In the genomic region with DNA sequence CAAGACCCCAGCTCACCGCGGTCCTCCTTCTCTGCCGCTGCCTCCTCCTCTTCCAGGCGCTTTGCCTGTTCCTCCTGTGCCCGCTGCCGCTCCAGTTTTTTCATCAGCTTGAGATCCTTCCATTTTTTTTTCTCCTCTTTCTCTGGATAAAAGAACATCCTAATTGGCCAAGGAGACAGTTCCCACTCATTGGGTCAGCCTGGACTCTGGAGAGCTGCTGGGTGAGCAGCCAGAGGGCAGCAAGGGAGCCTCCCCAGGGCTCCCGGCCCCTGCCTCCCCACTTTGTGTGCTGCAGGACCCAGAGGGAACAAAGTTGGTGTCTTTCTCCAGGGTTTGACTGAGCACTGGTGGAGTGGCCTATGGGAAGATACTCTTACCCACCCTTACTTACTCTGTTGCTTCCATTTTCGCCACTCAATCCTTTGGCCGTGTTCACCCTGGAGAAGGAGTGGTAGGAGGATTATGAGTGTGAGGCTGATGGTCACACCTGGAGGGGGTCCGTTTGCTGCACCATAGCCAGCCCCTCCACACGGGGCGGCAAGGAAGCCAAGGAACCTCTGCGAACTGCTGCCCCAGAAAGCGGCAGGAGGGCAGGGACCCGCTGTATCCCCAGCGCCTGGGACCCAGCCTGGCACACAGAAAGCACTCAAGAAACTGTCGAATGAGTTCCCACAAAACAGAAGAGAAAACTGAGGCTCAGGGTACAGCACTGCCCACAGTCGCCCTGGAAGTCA, we compare ENCODE assay signal across 8 cellular contexts. TPM values are rescaled to one million over a fixed set of nuclear protein-coding genes. Genes with fewer than 3 reads are reported as not detected.
A peak's percentile ranks its signal among the peaks of the same experiment; 100 is the strongest.
DNase-seq lines count a peak whose midpoint lies in the region; ATAC-seq and TF ChIP-seq lines count a peak whose summit lies in the region.

No MANE protein-coding gene starts in this region.

- no peak for TF ChIP-seq POLR2A in heart left ventricle (IDR thresholded peaks at IDR 0.05)

- H3K36me3 ChIP-seq in heart left ventricle (peaks cover 0 to 47% (median 36%) of the 10 kb centered on the region in 9 donors), SK-N-MC (ENCODE audit: insufficient read depth, low read length) (peaks cover 39% of the 10 kb centered on the region; the same call in 1 of the 2 replicates), skeletal muscle satellite cell (ENCODE audit: insufficient read depth, low read length) (peaks cover 42% of the 10 kb centered on the region)

- 34 to 53% (median 37%) methylated on average over 12 to 18 of the region's 18 CpGs for WGBS in heart left ventricle, 4 donors

- H3K9ac ChIP-seq in SK-N-MC (ENCODE audit: insufficient read length): peak overlapping the region; percentile 79
- peak overlapping the region; percentile 86 for H3K9ac ChIP-seq in skeletal muscle satellite cell (ENCODE audit: low read depth, low read length)

- intact Hi-C loops in heart left ventricle (cut with DNase I) (no loop called here), Right ventricle myocardium inferior (cut with DNase I) (no loop called here)

- TF ChIP-seq CTCF in heart left ventricle (IDR thresholded peaks at IDR 0.05) (no peak), foreskin fibroblast (IDR thresholded peaks at IDR 0.05; ENCODE audit: low read depth, low read length) (no peak)

- H3K9me3 ChIP-seq in heart left ventricle (no peaks in the 10 kb centered on the region), SK-N-MC (ENCODE audit: low read depth, low read length) (no peaks in the 10 kb centered on the region), skeletal muscle satellite cell (replicated peaks; ENCODE audit: low read length) (no peaks in the 10 kb centered on the region)

- DNase-seq in heart left ventricle: no peak
- no peak for DNase-seq in Right ventricle myocardium inferior (ENCODE audit: missing footprints)
- no peak for DNase-seq in SK-N-MC (ENCODE audit: low read depth, low spot score)
- peak in 1 of 2 donors; percentile 32 for DNase-seq in foreskin fibroblast
- no peak for DNase-seq in activated effector memory CD4-positive, alpha-beta T cell treated with Interleukin-2 at 50 U/mL for 16 hours
- DNase-seq in NCI-H2107 treated with DMSO at 0.1 percent for 48 hours (lab: John Stamatoyannopoulos, UW; ENCODE audit: unreplicated experiment): no peak

- H3K4me1 ChIP-seq in heart left ventricle (peaks cover 0 to 17% (median 12%) of the 10 kb centered on the region in 12 donors), skeletal muscle satellite cell (ENCODE audit: control insufficient read depth, insufficient read depth, low read length) (peaks cover 7% of the 10 kb centered on the region)

- H3K4me3 ChIP-seq in heart left ventricle (peak overlapping the region; percentile 67 to 98 (median 88)), SK-N-MC (peak overlapping the region; percentile 85), foreskin fibroblast (ENCODE audit: low read depth in 1 of 2, low read length in 2 of 2) (peak overlapping the region; percentile 86 to 94), skeletal muscle satellite cell (ENCODE audit: low read length) (peak overlapping the region; percentile 91)

- ATAC-seq in heart left ventricle: no peak
- ATAC-seq in Right ventricle myocardium inferior: no peak
- no peak for ATAC-seq in HG02763 (IDR thresholded peaks at IDR 0.05; ENCODE audit: unreplicated experiment)

- H3K27ac ChIP-seq in heart left ventricle: peak overlapping the region in 11 of 12 donors; percentile 11 to 89 (median 75)
- H3K27ac ChIP-seq in SK-N-MC: peak overlapping the region; percentile 35; the same call in 1 of the 2 replicates

- H3K27me3 ChIP-seq in heart left ventricle: no peaks in the 10 kb centered on the region
- H3K27me3 ChIP-seq in skeletal muscle satellite cell (ENCODE audit: control insufficient read depth, insufficient read depth, low read length): no peaks in the 10 kb centered on the region

- H3K4me2 ChIP-seq in skeletal muscle satellite cell (ENCODE audit: low read length): peak overlapping the region; percentile 85

RNA-seq across cellular contexts. Expression of a gene that starts 0.7 kb away (rescaled TPM):
- total RNA-seq in heart left ventricle (10 to 100 TPM in 7 of 9 donors, 1 to 10 TPM in 2; 6.1 to 24.7 (median 15.1) TPM), Right ventricle myocardium inferior (17.4 TPM)
- polyA plus RNA-seq in heart left ventricle: 10 to 100 TPM; 14.2 to 20.2 TPM
- 12.2 and 18.8 TPM in 2 replicates for total RNA-seq in skeletal muscle satellite cell (2012; rRNA removed)

RNA-seq across cellular contexts. Expression of a gene that starts 10.6 kb away (rescaled TPM):
- total RNA-seq in heart left ventricle (10 to 100 TPM; 34.8 to 99.9 (median 57.6) TPM), Right ventricle myocardium inferior (84.4 TPM)
- polyA plus RNA-seq in heart left ventricle: 100 to 1,000 TPM in 1 of 2 donors, 10 to 100 TPM in 1; 38.4 to 105 TPM
- total RNA-seq in skeletal muscle satellite cell (2012; rRNA removed): 24.6 and 29.1 TPM in 2 replicates

RNA-seq across cellular contexts. Expression of a gene that starts 41.8 kb away (rescaled TPM):
- total RNA-seq in heart left ventricle (10 to 100 TPM; 12.1 to 27.3 (median 18.4) TPM), Right ventricle myocardium inferior (16.6 TPM)
- 10 to 100 TPM in 1 of 2 donors, 1 to 10 TPM in 1; 9.6 to 20.9 TPM for polyA plus RNA-seq in heart left ventricle
- total RNA-seq in skeletal muscle satellite cell (2012; rRNA removed): 7.6 and 13.1 TPM in 2 replicates

RNA-seq across cellular contexts. Expression of a gene that starts 52.9 kb away (rescaled TPM):
- total RNA-seq in heart left ventricle: 10 to 100 TPM in 7 of 9 donors, 1 to 10 TPM in 2; 9.5 to 16.7 (median 13.4) TPM
- polyA plus RNA-seq in heart left ventricle: 10 to 100 TPM; 11.5 to 12.6 TPM
- 11.9 TPM for total RNA-seq in Right ventricle myocardium inferior
- 6.1 and 8.3 TPM in 2 replicates for total RNA-seq in skeletal muscle satellite cell (2012; rRNA removed)

RNA-seq across cellular contexts. Expression of a gene that starts 53.0 kb away (rescaled TPM):
- 10 to 100 TPM; 16.2 to 76.4 (median 28.8) TPM for total RNA-seq in heart left ventricle
- polyA plus RNA-seq in heart left ventricle: 10 to 100 TPM; 15.8 to 62.3 TPM
- 23.9 TPM for total RNA-seq in Right ventricle myocardium inferior
- 30.2 and 36.7 TPM in 2 replicates for total RNA-seq in skeletal muscle satellite cell (2012; rRNA removed)
